In the genomic region with DNA sequence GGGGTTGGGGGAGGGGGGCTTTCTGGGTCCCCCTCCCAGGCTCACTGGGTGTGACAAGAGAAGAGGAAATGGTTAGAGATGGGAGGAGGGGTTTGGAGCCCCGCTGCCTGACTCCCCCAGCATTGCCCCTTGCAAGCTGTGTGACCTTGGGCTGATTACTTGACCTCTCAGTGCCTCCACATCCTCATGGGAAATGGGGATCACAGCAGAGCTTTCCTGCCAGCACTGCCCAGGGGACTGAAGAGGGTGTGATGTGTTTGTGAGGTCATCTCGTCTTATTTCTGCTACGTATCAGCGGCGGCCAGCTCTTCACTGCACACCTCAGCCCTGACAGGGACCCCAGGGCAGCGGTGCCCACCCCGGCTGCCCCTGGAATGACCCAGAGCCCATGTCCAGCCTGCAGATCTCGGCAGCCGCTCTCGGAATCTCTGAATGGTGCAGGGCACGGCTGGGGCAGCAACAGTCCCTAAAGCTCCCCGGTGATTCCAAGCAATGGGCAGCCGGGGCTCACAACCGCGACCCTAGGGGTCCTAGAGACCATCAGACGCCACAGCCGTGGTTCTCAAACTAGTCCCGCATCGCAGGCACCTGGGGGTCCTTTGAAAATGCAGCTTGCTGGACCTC, we compare ENCODE assay signal across 11 cellular contexts. TPM values are rescaled to one million over a fixed set of nuclear protein-coding genes. Genes with fewer than 3 reads are reported as not detected.
DNase-seq lines count a peak whose midpoint lies in the region; ATAC-seq and TF ChIP-seq lines count a peak whose summit lies in the region.
"Had no signal": no experiment of that assay in that cellular context is flagged by ENCODE, and none has a peak within 500 bp of the region (broad histone marks: within the 10 kb centered on the region; RNA-seq: fewer than 3 reads in every experiment).

No MANE protein-coding gene starts in this region.

- H3K27me3 ChIP-seq in kidney epithelial cell (ENCODE audit: control insufficient read depth, insufficient read depth, low read length) (peaks cover 23% of the 10 kb centered on the region), smooth muscle cell (ENCODE audit: low read depth) (no peaks in the 10 kb centered on the region)

- peak overlapping the region; percentile 52 for H3K4me3 ChIP-seq in choroid plexus epithelial cell (ENCODE audit: low read depth, low read length)
- peak overlapping the region; percentile 32 for H3K4me3 ChIP-seq in kidney epithelial cell (ENCODE audit: low read depth, low read length)
- peak overlapping the region; percentile 44 for H3K4me3 ChIP-seq in smooth muscle cell

- H2AFZ ChIP-seq in smooth muscle cell (ENCODE audit: low read depth), result peak overlapping the region; percentile 73

- H3K4me1 ChIP-seq in smooth muscle cell (ENCODE audit: low read depth), result peaks cover 3% of the 10 kb centered on the region

- no peaks in the 10 kb centered on the region for H3K9me3 ChIP-seq in smooth muscle cell (replicated peaks; ENCODE audit: low read depth)

- H3K27ac Mint-ChIP-seq in HFFc6, result no peak overlapping the region
- H3K27ac Mint-ChIP-seq: activated B cell treated with CpG ODN at 0.5 μM for 24 hours; activated naive CD4-positive, alpha-beta T cell treated with anti-CD3 and anti-CD28 coated beads, Interleukin-2, amount 50 U/mL, for 72 hours had no signal

- H3K79me2 ChIP-seq in smooth muscle cell (ENCODE audit: low read depth), result no peaks in the 10 kb centered on the region

- H3K36me3 Mint-ChIP-seq in HFFc6 (ENCODE audit: low read depth), result no peaks in the 10 kb centered on the region

- ATAC-seq in GM18909 (IDR thresholded peaks at IDR 0.05; ENCODE audit: poor library complexity, unreplicated experiment) (no peak), HG02763 (IDR thresholded peaks at IDR 0.05; ENCODE audit: unreplicated experiment) (no peak)

- no peaks in the 10 kb centered on the region for H4K20me1 ChIP-seq in smooth muscle cell (ENCODE audit: low read depth)

- H3K4me3 Mint-ChIP-seq in HFFc6, result peak overlapping the region; percentile 76
- H3K4me3 Mint-ChIP-seq: activated B cell treated with CpG ODN at 0.5 μM for 24 hours had no signal

- H3K9ac ChIP-seq in smooth muscle cell (ENCODE audit: low read depth), result no peak overlapping the region

- WGBS in smooth muscle cell (ENCODE audit: low lambda C conversion rate), result 50% methylated on average over 18 of the region's 19 CpGs

- peaks cover 11% of the 10 kb centered on the region for H3F3A ChIP-seq in smooth muscle cell (ENCODE audit: low read depth)

- peaks cover 24% of the 10 kb centered on the region for H3K4me1 Mint-ChIP-seq in HFFc6 (ENCODE audit: low read depth)

- H3K36me3 ChIP-seq in kidney epithelial cell (ENCODE audit: control insufficient read depth, insufficient read depth, low read length), result no peaks in the 10 kb centered on the region
- H3K36me3 ChIP-seq in smooth muscle cell (ENCODE audit: low read depth), result no peaks in the 10 kb centered on the region

- H3K9me3 Mint-ChIP-seq in HFFc6, result no peaks in the 10 kb centered on the region
- H3K9me3 Mint-ChIP-seq: activated B cell treated with CpG ODN at 0.5 μM for 24 hours; activated naive CD4-positive, alpha-beta T cell treated with anti-CD3 and anti-CD28 coated beads, Interleukin-2, amount 50 U/mL, for 72 hours had no signal

- TF ChIP-seq CTCF in HFFc6 (IDR thresholded peaks at IDR 0.05), result no peak
- TF ChIP-seq CTCF in choroid plexus epithelial cell (conservative IDR thresholded peaks at IDR 0.05; ENCODE audit: low read depth, low read length), result no peak
- no peak for TF ChIP-seq CTCF in kidney epithelial cell (IDR thresholded peaks at IDR 0.05; ENCODE audit: insufficient read depth, low read length, poor library complexity, severe bottlenecking)
- no peak for TF ChIP-seq CTCF in smooth muscle cell (IDR thresholded peaks at IDR 0.05; ENCODE audit: borderline replicate concordance, insufficient read depth, poor library complexity, severe bottlenecking)

- peaks cover 15% of the 10 kb centered on the region for H3K27me3 Mint-ChIP-seq in HFFc6 (ENCODE audit: insufficient read depth)

- no peak overlapping the region for H3K27ac ChIP-seq in smooth muscle cell (ENCODE audit: low read depth)

- peak overlapping the region; percentile 88 for H3K4me2 ChIP-seq in smooth muscle cell

- DNase-seq in HFFc6 (no peak), choroid plexus epithelial cell (ENCODE audit: low read depth) (no peak), kidney epithelial cell (ENCODE audit: low read depth) (no peak), smooth muscle cell (lab: John Stamatoyannopoulos, UW; ENCODE audit: unreplicated experiment) (no peak), NCI-H1436 (lab: John Stamatoyannopoulos, UW) (no peak), SKM-1 (lab: John Stamatoyannopoulos, UW; ENCODE audit: unreplicated experiment) (no peak)

RNA-seq across cellular contexts. Expression of a gene that starts 8.4 kb away (rescaled TPM):
- total RNA-seq in HFFc6 (2021; fragmentation: NEBNext Ultra II Directional; extraction: Animal tissue kit (Norgen Biotek cat#: 25700)), result under 1 TPM in 4 of 6 experiments, not detected in 2; 0.02 to 0.17 (median 0.07) TPM
- total RNA-seq in kidney epithelial cell (1.8 and 2.1 TPM in 2 replicates), smooth muscle cell (0.49 and 1.0 TPM in 2 replicates)
- 1.2 TPM in 2 replicates for polyA plus RNA-seq in smooth muscle cell

RNA-seq across cellular contexts. Expression of a gene that starts 15.9 kb away (rescaled TPM):
- total RNA-seq in HFFc6 (2021; fragmentation: NEBNext Ultra II Directional; extraction: Animal tissue kit (Norgen Biotek cat#: 25700)), result 10 to 100 TPM in 2 of 6 experiments, 1 to 10 TPM in 4; 8.6 to 13.1 (median 9.2) TPM
- total RNA-seq in kidney epithelial cell (10.3 and 11.8 TPM in 2 replicates), smooth muscle cell (6.5 and 16.4 TPM in 2 replicates)
- polyA plus RNA-seq in smooth muscle cell, result 3.6 and 5.9 TPM in 2 replicates
- total RNA-seq: activated B cell treated with CpG ODN at 0.5 μM for 24 hours; activated naive CD4-positive, alpha-beta T cell treated with anti-CD3 and anti-CD28 coated beads, Interleukin-2, amount 50 U/mL, for 72 hours had no signal

RNA-seq across cellular contexts. Expression of a gene that starts 58.6 kb away (rescaled TPM):
- under 1 TPM in 3 of 6 experiments, not detected in 3; 0.05 to 0.09 (median 0.07) TPM for total RNA-seq in HFFc6 (2021; fragmentation: NEBNext Ultra II Directional; extraction: Animal tissue kit (Norgen Biotek cat#: 25700))
- total RNA-seq in kidney epithelial cell (0.25 and 0.27 TPM in 2 replicates), smooth muscle cell (not detected in 2 replicates)
- polyA plus RNA-seq in smooth muscle cell, result not detected in 2 replicates
- total RNA-seq: activated B cell treated with CpG ODN at 0.5 μM for 24 hours; activated naive CD4-positive, alpha-beta T cell treated with anti-CD3 and anti-CD28 coated beads, Interleukin-2, amount 50 U/mL, for 72 hours; Daoy had no signal
